ENCODE assay signal across 20 cellular contexts in the genomic region with DNA sequence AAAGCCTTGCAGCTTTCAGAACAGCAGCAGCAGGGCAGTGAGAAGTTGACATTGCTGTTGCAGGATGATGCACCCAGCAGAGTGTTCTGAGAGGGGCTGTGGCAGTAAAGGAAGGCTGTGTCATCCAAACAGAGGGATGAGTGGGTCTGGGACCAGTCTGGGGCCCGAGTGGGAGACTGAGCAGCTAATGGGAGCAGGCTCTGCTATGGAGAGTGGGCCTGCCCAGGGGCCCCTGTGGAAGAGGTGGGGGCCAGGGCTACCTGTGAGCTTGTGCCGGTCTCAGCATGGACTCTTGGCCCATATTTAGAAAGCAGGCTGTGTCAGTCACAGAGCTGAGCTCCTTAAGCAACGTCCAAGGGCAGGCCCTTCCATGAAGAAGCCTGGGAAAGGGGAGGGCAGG. TPM values are rescaled to one million over a fixed set of nuclear protein-coding genes. Genes with fewer than 3 reads are reported as not detected.
DNase-seq lines count a peak whose midpoint lies in the region; ATAC-seq and TF ChIP-seq lines count a peak whose summit lies in the region.
"Had no signal": no experiment of that assay in that cellular context is flagged by ENCODE, and none has a peak within 500 bp of the region (broad histone marks: within the 10 kb centered on the region; RNA-seq: fewer than 3 reads in every experiment).

No MANE protein-coding gene starts in this region.

- H3K36me3 ChIP-seq in neuronal stem cell (replicated peaks in 1 of 2; ENCODE audit: control insufficient read depth in 2 of 2, insufficient read depth in 2 of 2, low read length in 2 of 2) = no peaks in the 10 kb centered on the region
- no peaks in the 10 kb centered on the region for H3K36me3 ChIP-seq in spleen
- H3K36me3 ChIP-seq: BLaER1 treated with 17β-estradiol and CSF1 and Interleukin-3, amounts not matched to agents 10 nM and 100 nM; HAP-1 had no signal

- H3K4ac ChIP-seq in neuronal stem cell (ENCODE audit: low read length) = no peak overlapping the region

- H3K79me1 ChIP-seq in neuronal stem cell (ENCODE audit: low read depth, low read length) = no peaks in the 10 kb centered on the region

- no peak overlapping the region for H3K4me3 Mint-ChIP-seq in activated naive CD8-positive, alpha-beta T cell treated with anti-CD3 and anti-CD28 coated beads, Interleukin-2, amount 10 ng/mL, durations not matched to agents 7 days and 5 days
- H3K4me3 Mint-ChIP-seq in activated naive CD8-positive, alpha-beta T cell treated with anti-CD3 and anti-CD28 coated beads, Interleukin-2, amount 50 U/mL, for 24 hours = no peak overlapping the region
- H3K4me3 Mint-ChIP-seq: B cell; CD14-positive monocyte; CD4-positive, alpha-beta T cell; CD8-positive, alpha-beta memory T cell; HFFc6 had no signal

- H3K4me1 ChIP-seq in neuronal stem cell (ENCODE audit: control insufficient read depth in 2 of 2, insufficient read depth in 1 of 2, low read depth in 1 of 2, low read length in 2 of 2) (peaks cover 0 to 6% of the 10 kb centered on the region in 2 donors), spleen (no peaks in the 10 kb centered on the region)
- H3K4me1 ChIP-seq: BLaER1 treated with 17β-estradiol and CSF1 and Interleukin-3, amounts not matched to agents 10 nM and 100 nM had no signal

- no peak overlapping the region for H3K14ac ChIP-seq in neuronal stem cell (ENCODE audit: low read length)

- H3K9ac ChIP-seq in neuronal stem cell (ENCODE audit: low read depth, low read length, poor library complexity) = no peak overlapping the region
- H3K9ac ChIP-seq: BLaER1 treated with 17β-estradiol and CSF1 and Interleukin-3, amounts not matched to agents 10 nM and 100 nM had no signal

- peak overlapping the region; percentile 33 for H2BK120ac ChIP-seq in neuronal stem cell (ENCODE audit: low read depth, low read length)

- H3K4me2 ChIP-seq in neuronal stem cell (ENCODE audit: insufficient read depth, low read length, poor library complexity, severe bottlenecking) = no peak overlapping the region
- H3K4me2 ChIP-seq: BLaER1 treated with 17β-estradiol and CSF1 and Interleukin-3, amounts not matched to agents 10 nM and 100 nM had no signal

- DNase-seq in activated naive CD8-positive, alpha-beta T cell treated with anti-CD3 and anti-CD28 coated beads, Interleukin-2, amount 10 ng/mL, durations not matched to agents 7 days and 5 days = peak; percentile 16
- no peak for DNase-seq in activated naive CD8-positive, alpha-beta T cell treated with anti-CD3 and anti-CD28 coated beads, Interleukin-2, amount 50 U/mL, for 24 hours
- DNase-seq in neuronal stem cell (ENCODE audit: low spot score) = no peak
- peak; percentile 60 for DNase-seq in spleen
- DNase-seq in mesenteric fat pad (ENCODE audit: low spot score) = no peak
- DNase-seq: CD4-positive, alpha-beta T cell; CD8-positive, alpha-beta memory T cell; DMS 273 treated with DMSO at 0.1 percent for 48 hours; DMS79; EL; GDM1; GOT3; HFFc6 had no signal

- no peak overlapping the region for H2AK5ac ChIP-seq in neuronal stem cell (ENCODE audit: low read depth, low read length)

- H3K4me1 Mint-ChIP-seq in activated naive CD8-positive, alpha-beta T cell treated with anti-CD3 and anti-CD28 coated beads, Interleukin-2, amount 10 ng/mL, durations not matched to agents 7 days and 5 days = no peaks in the 10 kb centered on the region
- no peaks in the 10 kb centered on the region for H3K4me1 Mint-ChIP-seq in activated naive CD8-positive, alpha-beta T cell treated with anti-CD3 and anti-CD28 coated beads, Interleukin-2, amount 50 U/mL, for 24 hours
- H3K4me1 Mint-ChIP-seq: B cell; CD14-positive monocyte; CD8-positive, alpha-beta memory T cell had no signal

- intact Hi-C loops in spleen (cut with DNase I; ENCODE audit: low total_unique reads) = no loop called here

- H3K9me3 ChIP-seq in neuronal stem cell (replicated peaks in 1 of 2; ENCODE audit: control insufficient read depth in 2 of 2, insufficient read depth in 1 of 2, low read depth in 1 of 2, low read length in 2 of 2) (no peaks in the 10 kb centered on the region), spleen (no peaks in the 10 kb centered on the region)
- H3K9me3 ChIP-seq: BLaER1 treated with 17β-estradiol and CSF1 and Interleukin-3, amounts not matched to agents 10 nM and 100 nM; HAP-1 had no signal

- H3K4me3 ChIP-seq in neuronal stem cell (ENCODE audit: low read length in 2 of 2) (no peak overlapping the region), spleen (no peak overlapping the region)
- H3K4me3 ChIP-seq: BLaER1 treated with 17β-estradiol and CSF1 and Interleukin-3, amounts not matched to agents 10 nM and 100 nM; GM12878; HAP-1 had no signal

- H2BK12ac ChIP-seq in neuronal stem cell (ENCODE audit: low read length) = no peak overlapping the region

- no peak overlapping the region for H2AFZ ChIP-seq in neuronal stem cell (ENCODE audit: low read length)

- no peak overlapping the region for H4K91ac ChIP-seq in neuronal stem cell (ENCODE audit: low read depth, low read length, poor library complexity)

- no peak overlapping the region for H4K8ac ChIP-seq in neuronal stem cell (ENCODE audit: low read depth, low read length)

- H3K27ac Mint-ChIP-seq in activated naive CD8-positive, alpha-beta T cell treated with anti-CD3 and anti-CD28 coated beads, Interleukin-2, amount 10 ng/mL, durations not matched to agents 7 days and 5 days = no peak overlapping the region
- H3K27ac Mint-ChIP-seq in activated naive CD8-positive, alpha-beta T cell treated with anti-CD3 and anti-CD28 coated beads, Interleukin-2, amount 50 U/mL, for 24 hours = no peak overlapping the region
- H3K27ac Mint-ChIP-seq: B cell; CD14-positive monocyte; CD4-positive, alpha-beta T cell; HFFc6 had no signal

- no peak overlapping the region for H3K23ac ChIP-seq in neuronal stem cell (ENCODE audit: low read depth, low read length, poor library complexity)

- POLR2A ChIA-PET in activated naive CD8-positive, alpha-beta T cell treated with anti-CD3 and anti-CD28 coated beads, Interleukin-2, amount 10 ng/mL, durations not matched to agents 7 days and 5 days (lab: Charles Lee) = no interaction called here

- H3K36me3 Mint-ChIP-seq in activated naive CD8-positive, alpha-beta T cell treated with anti-CD3 and anti-CD28 coated beads, Interleukin-2, amount 10 ng/mL, durations not matched to agents 7 days and 5 days = no peaks in the 10 kb centered on the region
- H3K36me3 Mint-ChIP-seq in activated naive CD8-positive, alpha-beta T cell treated with anti-CD3 and anti-CD28 coated beads, Interleukin-2, amount 50 U/mL, for 24 hours (ENCODE audit: low read depth) = no peaks in the 10 kb centered on the region
- H3K36me3 Mint-ChIP-seq: CD14-positive monocyte; CD8-positive, alpha-beta memory T cell had no signal

- peaks cover 0 to 77% (median 5%) of the 10 kb centered on the region in 3 experiments for H3K27me3 ChIP-seq in neuronal stem cell (ENCODE audit: control insufficient read depth in 3 of 3, insufficient read depth in 3 of 3, low read depth in 1 of 3, low read length in 3 of 3)
- peaks cover 0 to 67% (median 0%) of the 10 kb centered on the region in 7 donors for H3K27me3 ChIP-seq in spleen (replicated peaks in 1 of 7)
- H3K27me3 ChIP-seq: BLaER1 treated with 17β-estradiol and CSF1 and Interleukin-3, amounts not matched to agents 10 nM and 100 nM had no signal

- H3K27ac ChIP-seq in neuronal stem cell (replicated peaks; ENCODE audit: low read length) (no peak overlapping the region), spleen (no peak overlapping the region)
- H3K27ac ChIP-seq: 22Rv1; BLaER1 treated with 17β-estradiol and CSF1 and Interleukin-3, amounts not matched to agents 10 nM and 100 nM had no signal

- no peaks in the 10 kb centered on the region for H3K9me3 Mint-ChIP-seq in activated naive CD8-positive, alpha-beta T cell treated with anti-CD3 and anti-CD28 coated beads, Interleukin-2, amount 10 ng/mL, durations not matched to agents 7 days and 5 days
- no peaks in the 10 kb centered on the region for H3K9me3 Mint-ChIP-seq in activated naive CD8-positive, alpha-beta T cell treated with anti-CD3 and anti-CD28 coated beads, Interleukin-2, amount 50 U/mL, for 24 hours
- H3K9me3 Mint-ChIP-seq: CD14-positive monocyte; CD4-positive, alpha-beta T cell; CD8-positive, alpha-beta memory T cell; HFFc6 had no signal

- H2BK5ac ChIP-seq in neuronal stem cell (ENCODE audit: low read length) = no peak overlapping the region

- TF ChIP-seq POLR2A in spleen (IDR thresholded peaks at IDR 0.05) = no peak

- peak overlapping the region; percentile 52 for H3K18ac ChIP-seq in neuronal stem cell (ENCODE audit: low read length)

- H3K27me3 Mint-ChIP-seq in activated naive CD8-positive, alpha-beta T cell treated with anti-CD3 and anti-CD28 coated beads, Interleukin-2, amount 10 ng/mL, durations not matched to agents 7 days and 5 days = peaks cover 13% of the 10 kb centered on the region
- H3K27me3 Mint-ChIP-seq in activated naive CD8-positive, alpha-beta T cell treated with anti-CD3 and anti-CD28 coated beads, Interleukin-2, amount 50 U/mL, for 24 hours = peaks cover 5% of the 10 kb centered on the region

- no peak overlapping the region for H2BK15ac ChIP-seq in neuronal stem cell (ENCODE audit: low read length)

- TF ChIP-seq CTCF in spleen (IDR thresholded peaks at IDR 0.05 in 8 of 11, conservative IDR thresholded peaks at IDR 0.05 in 3 of 11) = no peak

- no CpG with 5 or more reads among the region's 3 CpGs for WGBS in neuronal stem cell (ENCODE audit: extremely low coverage in 2 of 2, insufficient read length in 2 of 2, insufficient replicate concordance in 1 of 2), 2 donors
- 70 to 96% (median 80%) methylated on average over 3 of the region's 3 CpGs for WGBS in spleen, 5 donors

- no peak for ATAC-seq in activated naive CD8-positive, alpha-beta T cell treated with anti-CD3 and anti-CD28 coated beads, Interleukin-2, amount 10 ng/mL, durations not matched to agents 7 days and 5 days (ENCODE audit: low read depth)
- no peak for ATAC-seq in activated naive CD8-positive, alpha-beta T cell treated with anti-CD3 and anti-CD28 coated beads, Interleukin-2, amount 50 U/mL, for 24 hours
- no peak for ATAC-seq in GM19023 (IDR thresholded peaks at IDR 0.05; ENCODE audit: unreplicated experiment)
- ATAC-seq: GM12878 had no signal

RNA-seq across cellular contexts. Expression of a gene that starts 26.0 kb away (rescaled TPM):
- total RNA-seq in activated naive CD8-positive, alpha-beta T cell treated with anti-CD3 and anti-CD28 coated beads, Interleukin-2, amount 10 ng/mL, durations not matched to agents 7 days and 5 days = not detected
- polyA plus RNA-seq in neuronal stem cell (2013, experiment 1 of 2) = 0.17 TPM
- 0.14 TPM for polyA plus RNA-seq in neuronal stem cell (2013, experiment 2 of 2)
- total RNA-seq in spleen = under 1 TPM in 1 of 7 donors, not detected in 6; 0.98 TPM
- under 1 TPM; 0.04 to 0.38 (median 0.09) TPM for polyA plus RNA-seq in spleen
- total RNA-seq in mesenteric fat pad = 0.13 TPM
- total RNA-seq: B cell; CD4-positive, alpha-beta T cell; CD8-positive, alpha-beta memory T cell had no signal
- polyA plus RNA-seq: CD14-positive monocyte; CD8-positive, alpha-beta memory T cell had no signal

Comparison
In these comparisons a context has a peak if more than half of its experiments do, and no peak if none do; other contexts are left out.
1. DNase-seq: peak in activated naive CD8-positive, alpha-beta T cell treated with anti-CD3 and anti-CD28 coated beads, Interleukin-2, amount 10 ng/mL, durations not matched to agents 7 days and 5 days (single experiment) and spleen (single experiment); none in activated naive CD8-positive, alpha-beta T cell treated with anti-CD3 and anti-CD28 coated beads, Interleukin-2, amount 50 U/mL, for 24 hours (single experiment), neuronal stem cell (single experiment) and mesenteric fat pad (single experiment).